ENCODE assay signal across 8 cellular contexts in the genomic region with DNA sequence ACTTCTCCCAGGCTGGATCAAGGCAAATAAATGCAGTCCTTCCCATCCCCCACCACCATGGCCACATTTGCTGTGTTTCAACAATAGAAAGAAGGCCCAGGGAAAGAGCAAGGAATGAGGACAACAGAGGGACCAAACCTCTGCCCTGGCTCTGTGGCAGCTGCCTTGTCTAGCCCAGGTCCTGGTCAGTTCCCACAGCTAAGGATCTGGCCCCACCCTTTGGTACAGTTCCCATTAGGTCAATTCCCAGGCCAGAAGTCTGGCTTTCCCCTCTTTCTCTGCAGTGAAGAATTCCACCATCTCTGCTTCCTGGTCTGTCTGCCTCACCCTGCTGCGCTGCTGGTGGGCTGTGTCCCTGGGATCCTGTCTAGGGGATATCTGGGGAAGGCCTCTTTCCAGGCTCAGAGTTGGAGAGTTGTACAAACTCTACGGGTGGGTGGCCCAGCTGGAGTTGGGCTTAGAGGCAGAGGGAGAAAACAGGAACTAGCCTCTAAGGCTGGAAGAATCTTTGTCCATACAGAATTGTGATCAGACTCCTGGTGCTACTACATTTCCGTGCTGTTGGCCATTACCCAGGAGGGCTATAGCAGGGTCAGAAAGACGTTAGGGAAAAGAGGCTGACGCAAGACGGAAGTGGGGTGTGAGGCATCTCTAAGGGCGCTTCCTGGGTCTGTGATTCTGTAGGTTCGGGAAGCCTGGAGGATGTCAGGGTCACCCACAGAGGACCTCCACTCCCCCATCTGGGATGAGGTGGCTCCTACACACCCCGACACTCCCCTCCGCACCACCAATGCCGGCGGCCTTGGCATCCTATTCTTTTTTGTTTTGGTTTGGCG.
DNase-seq lines count a peak whose midpoint lies in the region; ATAC-seq and FAIRE-seq lines count a peak whose summit lies in the region.

No MANE protein-coding gene starts in this region.

- ATAC-seq in HG03159 (IDR thresholded peaks at IDR 0.05; ENCODE audit: unreplicated experiment), result peak; percentile 9

- H3K27me3 ChIP-seq in adipocyte (replicated peaks; ENCODE audit: control insufficient read depth, insufficient read depth, low read length) (no peaks in the 10 kb centered on the region), iPS-15b (ENCODE audit: control insufficient read depth, insufficient read depth, low read length) (no peaks in the 10 kb centered on the region)

- H3K9me3 ChIP-seq in adipocyte (ENCODE audit: control insufficient read depth, low read length), result no peaks in the 10 kb centered on the region
- no peaks in the 10 kb centered on the region for H3K9me3 ChIP-seq in iPS-15b (ENCODE audit: control insufficient read depth, insufficient read depth, low read length)

- H3K36me3 ChIP-seq in adipocyte (ENCODE audit: control insufficient read depth, insufficient read depth, low read length, severe bottlenecking) (peaks cover 17% of the 10 kb centered on the region), iPS-15b (ENCODE audit: control insufficient read depth, insufficient read depth, low read length) (peaks cover 18% of the 10 kb centered on the region)

- DNase-seq in AG08395 (ENCODE audit: low spot score), result peak; percentile 46
- DNase-seq in adipocyte (ENCODE audit: low read depth), result peak; percentile 46
- no peak for DNase-seq in HTR-8/SVneo (ENCODE audit: insufficient read length, low spot score)
- no peak for DNase-seq in stimulated activated CD4-positive, alpha-beta T cell treated with anti-CD3 and anti-CD28 coated beads, Interleukin-4, amount 100 ng/mL, for 24 hours
- no peak for DNase-seq in NCI-H1417 (lab: John Stamatoyannopoulos, UW)

- peaks cover 79% of the 10 kb centered on the region for H3K4me1 ChIP-seq in adipocyte (ENCODE audit: control insufficient read depth, insufficient read depth, low read length)
- H3K4me1 ChIP-seq in iPS-15b (ENCODE audit: control insufficient read depth, insufficient read depth, low read length), result peaks cover 46% of the 10 kb centered on the region

- H3K9ac ChIP-seq in adipocyte (ENCODE audit: low read length) (peak overlapping the region; percentile 98), iPS-15b (ENCODE audit: low read depth, low read length) (peak overlapping the region; percentile 88)

- peak overlapping the region; percentile 94 for H3K4me3 ChIP-seq in adipocyte (ENCODE audit: low read length)
- H3K4me3 ChIP-seq in iPS-15b (ENCODE audit: low read depth, low read length), result peak overlapping the region; percentile 98
- H3K4me3 ChIP-seq in skin epidermis, result peak overlapping the region; percentile 57 to 87 (median 76)

- H3K27ac ChIP-seq in skin epidermis, result peak overlapping the region; percentile 75 to 98 (median 94)

- FAIRE-seq in HTR-8/SVneo (lab: Jason Lieb, UNC), result no peak

Comparison
In these comparisons a context has a peak if more than half of its experiments do, and no peak if none do; other contexts are left out.
1. DNase-seq: peak in AG08395 (single experiment) and adipocyte (single experiment); none in HTR-8/SVneo (single experiment), stimulated activated CD4-positive, alpha-beta T cell treated with anti-CD3 and anti-CD28 coated beads, Interleukin-4, amount 100 ng/mL, for 24 hours (single experiment) and NCI-H1417 (0 of 3).
2. Peak in every context shown above with its lines, with median percentiles within 50 percentile points of each other: H3K4me3 ChIP-seq.